ENCODE assay signal across 27 cellular contexts in the genomic region with DNA sequence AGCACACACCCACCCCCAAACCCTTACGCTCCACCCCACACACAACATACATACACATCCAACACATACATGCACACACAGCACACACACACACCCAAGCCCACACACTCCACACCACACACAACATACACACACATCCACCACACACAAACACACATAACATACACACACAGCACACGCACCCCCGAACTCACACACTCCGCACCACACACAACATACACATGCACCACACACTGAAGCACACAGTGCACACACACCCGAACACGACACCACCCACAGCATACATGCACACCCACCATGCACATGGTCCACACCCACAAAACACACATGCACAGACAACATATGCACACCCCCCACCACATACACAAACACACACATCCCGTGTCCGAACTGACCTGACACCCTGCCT. TPM values are rescaled to one million over a fixed set of nuclear protein-coding genes. Genes with fewer than 3 reads are reported as not detected.
"Had no signal": no experiment of that assay in that cellular context is flagged by ENCODE, and none has a peak within 500 bp of the region (broad histone marks: within the 10 kb centered on the region; RNA-seq: fewer than 3 reads in every experiment).

No MANE protein-coding gene starts in this region.

- H3K4me3 ChIP-seq: esophagus squamous epithelium, hepatocyte, left lung, right atrium auricular region, skin epidermis, tibial nerve had no signal

- DNase-seq: activated CD4-positive, CD25-positive, alpha-beta regulatory T cell treated with anti-CD3 and anti-CD28 coated beads, Interleukin-2, amount 50 U/mL, for 72 hours; activated CD8-positive, alpha-beta memory T cell treated with anti-CD3 and anti-CD28 coated beads, Interleukin-2, amount 10 ng/mL, durations not matched to agents 7 days and 5 days; activated gamma-delta T cell; activated T-cell treated with anti-CD3 and anti-CD28 coated beads, Interleukin-2, amount 50 U/mL, for 4 hours; anterior cingulate cortex; brain microvascular endothelial cell; cortex of kidney; effector CD4-positive, alpha-beta T cell; esophagus squamous epithelium; naive thymus-derived CD8-positive, alpha-beta T cell; occipital lobe; stimulated activated CD4-positive, alpha-beta T cell treated with anti-CD3 and anti-CD28 coated beads, Interleukin-15, amount 100 ng/mL, for 24 hours; stimulated activated CD4-positive, alpha-beta T cell treated with anti-CD3 and anti-CD28 coated beads, Interleukin-4, amount 100 ng/mL, for 1 hour; stimulated activated naive CD4-positive, alpha-beta T cell; T1000 had no signal

- H2AFZ ChIP-seq: hepatocyte had no signal

- FAIRE-seq: keratinocyte had no signal

- H3K27ac Mint-ChIP-seq: activated CD8-positive, alpha-beta memory T cell treated with anti-CD3 and anti-CD28 coated beads, Interleukin-2, amount 10 ng/mL, durations not matched to agents 7 days and 5 days; activated naive CD4-positive, alpha-beta T cell treated with anti-CD3 and anti-CD28 coated beads, Interleukin-2, amount 50 U/mL, for 72 hours; progenitor cell of endocrine pancreas had no signal

- H3K4me1 ChIP-seq: left lung, right atrium auricular region had no signal

- H3K9me3 ChIP-seq: esophagus squamous epithelium, left lung, right atrium auricular region, tibial nerve had no signal

- H3K36me3 ChIP-seq: brain microvascular endothelial cell, esophagus squamous epithelium, left lung, right atrium auricular region had no signal

- ATAC-seq: activated CD8-positive, alpha-beta memory T cell treated with anti-CD3 and anti-CD28 coated beads, Interleukin-2, amount 10 ng/mL, durations not matched to agents 7 days and 5 days; activated naive CD4-positive, alpha-beta T cell treated with anti-CD3 and anti-CD28 coated beads, Interleukin-2, amount 50 U/mL, for 72 hours; activated T-cell treated with anti-CD3 and anti-CD28 coated beads, Interleukin-2, amount 50 U/mL, for 4 hours; left lung; naive thymus-derived CD8-positive, alpha-beta T cell had no signal

- H3K9me3 Mint-ChIP-seq: activated naive CD4-positive, alpha-beta T cell treated with anti-CD3 and anti-CD28 coated beads, Interleukin-2, amount 50 U/mL, for 72 hours; activated T-cell treated with anti-CD3 and anti-CD28 coated beads, Interleukin-2, amount 50 U/mL, for 4 hours had no signal

- H3K36me3 Mint-ChIP-seq: activated CD8-positive, alpha-beta memory T cell treated with anti-CD3 and anti-CD28 coated beads, Interleukin-2, amount 10 ng/mL, durations not matched to agents 7 days and 5 days; activated naive CD4-positive, alpha-beta T cell treated with anti-CD3 and anti-CD28 coated beads, Interleukin-2, amount 50 U/mL, for 72 hours; naive thymus-derived CD8-positive, alpha-beta T cell had no signal

- H3K79me2 ChIP-seq: hepatocyte had no signal

- H3K4me3 Mint-ChIP-seq: activated CD8-positive, alpha-beta memory T cell treated with anti-CD3 and anti-CD28 coated beads, Interleukin-2, amount 10 ng/mL, durations not matched to agents 7 days and 5 days; activated T-cell treated with anti-CD3 and anti-CD28 coated beads, Interleukin-2, amount 50 U/mL, for 4 hours; naive thymus-derived CD8-positive, alpha-beta T cell had no signal

- H3K27ac ChIP-seq: brain microvascular endothelial cell, esophagus squamous epithelium, hepatocyte, left lung, right atrium auricular region, skin epidermis, tibial nerve had no signal

- H3K27me3 ChIP-seq: brain microvascular endothelial cell, hepatocyte had no signal

- H3K4me2 ChIP-seq: hepatocyte had no signal

RNA-seq across cellular contexts. Expression of a gene that starts 2.0 kb away (rescaled TPM):
- total RNA-seq: activated CD8-positive, alpha-beta memory T cell treated with anti-CD3 and anti-CD28 coated beads, Interleukin-2, amount 10 ng/mL, durations not matched to agents 7 days and 5 days; activated naive CD4-positive, alpha-beta T cell treated with anti-CD3 and anti-CD28 coated beads, Interleukin-2, amount 50 U/mL, for 72 hours; activated T-cell treated with anti-CD3 and anti-CD28 coated beads, Interleukin-2, amount 50 U/mL, for 4 hours; endothelial cell of umbilical vein; esophagus squamous epithelium; fibroblast of villous mesenchyme; glomerular endothelial cell; left lung; naive thymus-derived CD8-positive, alpha-beta T cell; occipital lobe; progenitor cell of endocrine pancreas; right atrium auricular region; subcutaneous adipose tissue had no signal
- polyA plus RNA-seq: endothelial cell of umbilical vein, keratinocyte had no signal

RNA-seq across cellular contexts. Expression of a gene that starts 12.5 kb away (rescaled TPM):
- total RNA-seq: activated CD8-positive, alpha-beta memory T cell treated with anti-CD3 and anti-CD28 coated beads, Interleukin-2, amount 10 ng/mL, durations not matched to agents 7 days and 5 days; activated naive CD4-positive, alpha-beta T cell treated with anti-CD3 and anti-CD28 coated beads, Interleukin-2, amount 50 U/mL, for 72 hours; activated T-cell treated with anti-CD3 and anti-CD28 coated beads, Interleukin-2, amount 50 U/mL, for 4 hours; endothelial cell of umbilical vein; esophagus squamous epithelium; fibroblast of villous mesenchyme; glomerular endothelial cell; left lung had no signal
- polyA plus RNA-seq: endothelial cell of umbilical vein, keratinocyte had no signal
